ENCODE assay signal across 1 cellular context in the genomic region with DNA sequence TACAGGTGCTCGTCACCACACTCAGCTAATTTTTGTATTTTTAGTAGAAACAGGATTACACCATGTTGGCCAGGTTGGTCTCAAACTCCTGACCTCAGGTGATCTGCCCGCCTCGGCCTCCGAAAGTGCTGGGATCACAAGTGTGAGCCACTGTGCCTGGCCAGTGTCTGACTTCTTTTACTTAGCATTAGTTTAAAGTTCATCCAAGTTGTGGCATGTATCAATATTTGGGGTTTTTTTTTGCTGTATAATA. TPM values are rescaled to one million over a fixed set of nuclear protein-coding genes. Genes with fewer than 3 reads are reported as not detected.
"Had no signal": no experiment of that assay in that cellular context is flagged by ENCODE, and none has a peak within 500 bp of the region (broad histone marks: within the 10 kb centered on the region; RNA-seq: fewer than 3 reads in every experiment).

No MANE protein-coding gene starts in this region.

RNA-seq across cellular contexts. Expression of a gene that starts 29.6 kb away (rescaled TPM):
- total RNA-seq: SK-MEL-5 had no signal
